In the genomic region with DNA sequence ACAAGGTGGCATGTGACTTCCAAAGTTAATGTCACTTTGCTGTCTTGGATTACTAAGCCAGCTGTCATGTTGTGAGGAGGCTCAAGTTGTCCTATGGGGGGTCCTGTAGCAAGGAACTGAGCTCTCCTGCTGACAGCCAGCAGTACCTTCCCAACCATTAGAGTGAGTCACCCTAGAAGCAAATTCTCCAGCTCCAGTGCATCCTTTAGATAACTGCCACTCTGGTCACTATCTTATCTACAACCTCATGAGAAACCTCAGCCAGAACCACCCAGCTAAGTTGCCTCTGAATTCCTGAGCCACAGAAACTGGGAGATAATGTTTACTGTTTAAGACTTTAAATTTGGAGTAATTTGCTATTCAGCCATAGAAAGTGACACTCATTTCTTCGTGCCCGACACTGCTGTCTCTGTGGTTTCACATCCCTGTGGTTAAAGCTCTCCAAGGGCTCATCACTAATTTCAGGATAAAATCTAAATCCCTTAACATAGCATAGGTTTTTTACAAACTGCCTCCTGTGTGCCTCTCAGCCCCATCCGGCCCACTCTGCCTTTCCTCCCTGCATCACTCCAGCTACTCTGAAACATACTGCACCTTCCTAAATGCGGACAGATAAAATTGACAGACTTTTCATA, we compare ENCODE assay signal across 1 cellular context.
A peak's percentile ranks its signal among the peaks of the same experiment; 100 is the strongest.
TF ChIP-seq lines count a peak whose summit lies in the region.

No MANE protein-coding gene starts in this region.

TF ChIP-seq in K562, 482 proteins besides CTCF, POLR2A, EP300 and RAD21 (continued from another document and continues in another):
- TF ChIP-seq, protein P1, sequence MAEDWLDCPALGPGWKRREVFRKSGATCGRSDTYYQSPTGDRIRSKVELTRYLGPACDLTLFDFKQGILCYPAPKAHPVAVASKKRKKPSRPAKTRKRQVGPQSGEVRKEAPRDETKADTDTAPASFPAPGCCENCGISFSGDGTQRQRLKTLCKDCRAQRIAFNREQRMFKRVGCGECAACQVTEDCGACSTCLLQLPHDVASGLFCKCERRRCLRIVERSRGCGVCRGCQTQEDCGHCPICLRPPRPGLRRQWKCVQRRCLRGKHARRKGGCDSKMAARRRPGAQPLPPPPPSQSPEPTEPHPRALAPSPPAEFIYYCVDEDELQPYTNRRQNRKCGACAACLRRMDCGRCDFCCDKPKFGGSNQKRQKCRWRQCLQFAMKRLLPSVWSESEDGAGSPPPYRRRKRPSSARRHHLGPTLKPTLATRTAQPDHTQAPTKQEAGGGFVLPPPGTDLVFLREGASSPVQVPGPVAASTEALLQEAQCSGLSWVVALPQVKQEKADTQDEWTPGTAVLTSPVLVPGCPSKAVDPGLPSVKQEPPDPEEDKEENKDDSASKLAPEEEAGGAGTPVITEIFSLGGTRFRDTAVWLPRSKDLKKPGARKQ (CRISPR knock-in tag; IDR thresholded peaks at IDR 0.05): no peak
- TF ChIP-seq ZNF695 (CRISPR knock-in tag; IDR thresholded peaks at IDR 0.05): no peak
- TF ChIP-seq, protein P2, sequence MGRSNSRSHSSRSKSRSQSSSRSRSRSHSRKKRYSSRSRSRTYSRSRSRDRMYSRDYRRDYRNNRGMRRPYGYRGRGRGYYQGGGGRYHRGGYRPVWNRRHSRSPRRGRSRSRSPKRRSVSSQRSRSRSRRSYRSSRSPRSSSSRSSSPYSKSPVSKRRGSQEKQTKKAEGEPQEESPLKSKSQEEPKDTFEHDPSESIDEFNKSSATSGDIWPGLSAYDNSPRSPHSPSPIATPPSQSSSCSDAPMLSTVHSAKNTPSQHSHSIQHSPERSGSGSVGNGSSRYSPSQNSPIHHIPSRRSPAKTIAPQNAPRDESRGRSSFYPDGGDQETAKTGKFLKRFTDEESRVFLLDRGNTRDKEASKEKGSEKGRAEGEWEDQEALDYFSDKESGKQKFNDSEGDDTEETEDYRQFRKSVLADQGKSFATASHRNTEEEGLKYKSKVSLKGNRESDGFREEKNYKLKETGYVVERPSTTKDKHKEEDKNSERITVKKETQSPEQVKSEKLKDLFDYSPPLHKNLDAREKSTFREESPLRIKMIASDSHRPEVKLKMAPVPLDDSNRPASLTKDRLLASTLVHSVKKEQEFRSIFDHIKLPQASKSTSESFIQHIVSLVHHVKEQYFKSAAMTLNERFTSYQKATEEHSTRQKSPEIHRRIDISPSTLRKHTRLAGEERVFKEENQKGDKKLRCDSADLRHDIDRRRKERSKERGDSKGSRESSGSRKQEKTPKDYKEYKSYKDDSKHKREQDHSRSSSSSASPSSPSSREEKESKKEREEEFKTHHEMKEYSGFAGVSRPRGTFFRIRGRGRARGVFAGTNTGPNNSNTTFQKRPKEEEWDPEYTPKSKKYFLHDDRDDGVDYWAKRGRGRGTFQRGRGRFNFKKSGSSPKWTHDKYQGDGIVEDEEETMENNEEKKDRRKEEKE (IDR thresholded peaks at IDR 0.05; ENCODE audit: borderline replicate concordance in 1 of 2, control insufficient read depth in 1 of 2, low read depth in 2 of 2, low read length in 1 of 2): 0 out of 4 replicates have a peak, but pooled peaks of 1 of the 2 experiments have one; percentile 65
- TF ChIP-seq ZNF717 (CRISPR knock-in tag; IDR thresholded peaks at IDR 0.05): no peak
- TF ChIP-seq RNF2 (IDR thresholded peaks at IDR 0.05): peak; percentile 57; the same call in 1 of the 2 replicates
- TF ChIP-seq, protein P3, sequence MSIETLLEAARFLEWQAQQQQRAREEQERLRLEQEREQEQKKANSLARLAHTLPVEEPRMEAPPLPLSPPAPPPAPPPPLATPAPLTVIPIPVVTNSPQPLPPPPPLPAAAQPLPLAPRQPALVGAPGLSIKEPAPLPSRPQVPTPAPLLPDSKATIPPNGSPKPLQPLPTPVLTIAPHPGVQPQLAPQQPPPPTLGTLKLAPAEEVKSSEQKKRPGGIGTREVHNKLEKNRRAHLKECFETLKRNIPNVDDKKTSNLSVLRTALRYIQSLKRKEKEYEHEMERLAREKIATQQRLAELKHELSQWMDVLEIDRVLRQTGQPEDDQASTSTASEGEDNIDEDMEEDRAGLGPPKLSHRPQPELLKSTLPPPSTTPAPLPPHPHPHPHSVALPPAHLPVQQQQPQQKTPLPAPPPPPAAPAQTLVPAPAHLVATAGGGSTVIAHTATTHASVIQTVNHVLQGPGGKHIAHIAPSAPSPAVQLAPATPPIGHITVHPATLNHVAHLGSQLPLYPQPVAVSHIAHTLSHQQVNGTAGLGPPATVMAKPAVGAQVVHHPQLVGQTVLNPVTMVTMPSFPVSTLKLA (conservative IDR thresholded peaks at IDR 0.05): peak in 1 of 2 experiments; percentile 72; a peak in 3 of 4 replicates
- no peak for TF ChIP-seq LARP7 (IDR thresholded peaks at IDR 0.05)
- TF ChIP-seq, protein P4, sequence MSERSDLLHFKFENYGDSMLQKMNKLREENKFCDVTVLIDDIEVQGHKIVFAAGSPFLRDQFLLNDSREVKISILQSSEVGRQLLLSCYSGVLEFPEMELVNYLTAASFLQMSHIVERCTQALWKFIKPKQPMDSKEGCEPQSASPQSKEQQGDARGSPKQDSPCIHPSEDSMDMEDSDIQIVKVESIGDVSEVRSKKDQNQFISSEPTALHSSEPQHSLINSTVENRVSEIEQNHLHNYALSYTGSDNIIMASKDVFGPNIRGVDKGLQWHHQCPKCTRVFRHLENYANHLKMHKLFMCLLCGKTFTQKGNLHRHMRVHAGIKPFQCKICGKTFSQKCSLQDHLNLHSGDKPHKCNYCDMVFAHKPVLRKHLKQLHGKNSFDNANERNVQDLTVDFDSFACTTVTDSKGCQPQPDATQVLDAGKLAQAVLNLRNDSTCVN (CRISPR knock-in tag; IDR thresholded peaks at IDR 0.05): no peak
- TF ChIP-seq SMC3 (conservative IDR thresholded peaks at IDR 0.05; ENCODE audit: insufficient read depth, low read depth, low read length): no peak
- TF ChIP-seq, protein P5, sequence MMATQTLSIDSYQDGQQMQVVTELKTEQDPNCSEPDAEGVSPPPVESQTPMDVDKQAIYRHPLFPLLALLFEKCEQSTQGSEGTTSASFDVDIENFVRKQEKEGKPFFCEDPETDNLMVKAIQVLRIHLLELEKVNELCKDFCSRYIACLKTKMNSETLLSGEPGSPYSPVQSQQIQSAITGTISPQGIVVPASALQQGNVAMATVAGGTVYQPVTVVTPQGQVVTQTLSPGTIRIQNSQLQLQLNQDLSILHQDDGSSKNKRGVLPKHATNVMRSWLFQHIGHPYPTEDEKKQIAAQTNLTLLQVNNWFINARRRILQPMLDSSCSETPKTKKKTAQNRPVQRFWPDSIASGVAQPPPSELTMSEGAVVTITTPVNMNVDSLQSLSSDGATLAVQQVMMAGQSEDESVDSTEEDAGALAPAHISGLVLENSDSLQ (IDR thresholded peaks at IDR 0.05): peak; percentile 77
- no peak for TF ChIP-seq MEF2D (tag; conservative IDR thresholded peaks at IDR 0.05; ENCODE audit: low read depth)
- TF ChIP-seq HDAC3 (IDR thresholded peaks at IDR 0.05; ENCODE audit: borderline replicate concordance, partially characterized antibody): peak; percentile 73
- TF ChIP-seq, protein P6, sequence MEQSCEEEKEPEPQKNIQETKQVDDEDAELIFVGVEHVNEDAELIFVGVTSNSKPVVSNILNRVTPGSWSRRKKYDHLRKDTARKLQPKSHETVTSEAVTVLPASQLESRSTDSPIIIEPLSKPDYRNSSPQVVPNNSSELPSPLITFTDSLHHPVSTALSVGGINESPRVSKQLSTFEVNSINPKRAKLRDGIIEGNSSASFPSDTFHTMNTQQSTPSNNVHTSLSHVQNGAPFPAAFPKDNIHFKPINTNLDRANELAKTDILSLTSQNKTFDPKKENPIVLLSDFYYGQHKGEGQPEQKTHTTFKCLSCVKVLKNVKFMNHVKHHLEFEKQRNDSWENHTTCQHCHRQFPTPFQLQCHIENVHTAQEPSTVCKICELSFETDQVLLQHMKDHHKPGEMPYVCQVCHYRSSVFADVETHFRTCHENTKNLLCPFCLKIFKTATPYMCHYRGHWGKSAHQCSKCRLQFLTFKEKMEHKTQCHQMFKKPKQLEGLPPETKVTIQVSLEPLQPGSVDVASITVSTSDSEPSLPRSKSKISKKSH (CRISPR knock-in tag; IDR thresholded peaks at IDR 0.05): no peak
- TF ChIP-seq, protein P7, sequence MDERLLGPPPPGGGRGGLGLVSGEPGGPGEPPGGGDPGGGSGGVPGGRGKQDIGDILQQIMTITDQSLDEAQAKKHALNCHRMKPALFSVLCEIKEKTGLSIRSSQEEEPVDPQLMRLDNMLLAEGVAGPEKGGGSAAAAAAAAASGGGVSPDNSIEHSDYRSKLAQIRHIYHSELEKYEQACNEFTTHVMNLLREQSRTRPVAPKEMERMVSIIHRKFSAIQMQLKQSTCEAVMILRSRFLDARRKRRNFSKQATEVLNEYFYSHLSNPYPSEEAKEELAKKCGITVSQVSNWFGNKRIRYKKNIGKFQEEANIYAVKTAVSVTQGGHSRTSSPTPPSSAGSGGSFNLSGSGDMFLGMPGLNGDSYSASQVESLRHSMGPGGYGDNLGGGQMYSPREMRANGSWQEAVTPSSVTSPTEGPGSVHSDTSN (CRISPR knock-in tag; IDR thresholded peaks at IDR 0.05; ENCODE audit: low read depth): no peak
- TF ChIP-seq, protein P7 (tag; conservative IDR thresholded peaks at IDR 0.05; ENCODE audit: low read depth): peak; percentile 47; the same call in 1 of the 2 replicates
- TF ChIP-seq HEY1 (CRISPR knock-in tag; IDR thresholded peaks at IDR 0.05; ENCODE audit: borderline replicate concordance): no peak
- no peak for TF ChIP-seq YY1 (IDR thresholded peaks at IDR 0.05; ENCODE audit: borderline replicate concordance in 1 of 3, control insufficient read depth in 1 of 3, extremely low read depth in 1 of 3, insufficient read depth in 3 of 3, insufficient read length in 1 of 3, insufficient replicate concordance in 2 of 3, low read depth in 1 of 3, low read length in 2 of 3)
- TF ChIP-seq, protein P8, sequence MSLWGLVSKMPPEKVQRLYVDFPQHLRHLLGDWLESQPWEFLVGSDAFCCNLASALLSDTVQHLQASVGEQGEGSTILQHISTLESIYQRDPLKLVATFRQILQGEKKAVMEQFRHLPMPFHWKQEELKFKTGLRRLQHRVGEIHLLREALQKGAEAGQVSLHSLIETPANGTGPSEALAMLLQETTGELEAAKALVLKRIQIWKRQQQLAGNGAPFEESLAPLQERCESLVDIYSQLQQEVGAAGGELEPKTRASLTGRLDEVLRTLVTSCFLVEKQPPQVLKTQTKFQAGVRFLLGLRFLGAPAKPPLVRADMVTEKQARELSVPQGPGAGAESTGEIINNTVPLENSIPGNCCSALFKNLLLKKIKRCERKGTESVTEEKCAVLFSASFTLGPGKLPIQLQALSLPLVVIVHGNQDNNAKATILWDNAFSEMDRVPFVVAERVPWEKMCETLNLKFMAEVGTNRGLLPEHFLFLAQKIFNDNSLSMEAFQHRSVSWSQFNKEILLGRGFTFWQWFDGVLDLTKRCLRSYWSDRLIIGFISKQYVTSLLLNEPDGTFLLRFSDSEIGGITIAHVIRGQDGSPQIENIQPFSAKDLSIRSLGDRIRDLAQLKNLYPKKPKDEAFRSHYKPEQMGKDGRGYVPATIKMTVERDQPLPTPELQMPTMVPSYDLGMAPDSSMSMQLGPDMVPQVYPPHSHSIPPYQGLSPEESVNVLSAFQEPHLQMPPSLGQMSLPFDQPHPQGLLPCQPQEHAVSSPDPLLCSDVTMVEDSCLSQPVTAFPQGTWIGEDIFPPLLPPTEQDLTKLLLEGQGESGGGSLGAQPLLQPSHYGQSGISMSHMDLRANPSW (CRISPR knock-in tag; IDR thresholded peaks at IDR 0.05): no peak
- no peak for TF ChIP-seq SNIP1 (IDR thresholded peaks at IDR 0.05; ENCODE audit: low read depth)
- TF ChIP-seq TGIF2 (CRISPR knock-in tag; IDR thresholded peaks at IDR 0.05): no peak
- peak; percentile 99 for TF ChIP-seq ZNF766 (CRISPR knock-in tag; conservative IDR thresholded peaks at IDR 0.05)
- no peak for TF ChIP-seq KAT8 (IDR thresholded peaks at IDR 0.05; ENCODE audit: low read depth)
- TF ChIP-seq, protein P9, sequence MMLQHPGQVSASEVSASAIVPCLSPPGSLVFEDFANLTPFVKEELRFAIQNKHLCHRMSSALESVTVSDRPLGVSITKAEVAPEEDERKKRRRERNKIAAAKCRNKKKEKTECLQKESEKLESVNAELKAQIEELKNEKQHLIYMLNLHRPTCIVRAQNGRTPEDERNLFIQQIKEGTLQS (IDR thresholded peaks at IDR 0.05): peak; percentile 91
- TF ChIP-seq, protein P9 (CRISPR knock-in tag; conservative IDR thresholded peaks at IDR 0.05): peak; percentile 84
- TF ChIP-seq SMARCB1 (IDR thresholded peaks at IDR 0.05; ENCODE audit: insufficient read length, low read depth): no peak
- no peak for TF ChIP-seq ZNF41 (CRISPR knock-in tag; conservative IDR thresholded peaks at IDR 0.05)
- peak; percentile 22; the same call in 1 of the 2 replicates for TF ChIP-seq NFE2 (IDR thresholded peaks at IDR 0.05; ENCODE audit: low read depth)
- TF ChIP-seq YBX1 (IDR thresholded peaks at IDR 0.05): no peak
- no peak for TF ChIP-seq SIN3A (IDR thresholded peaks at IDR 0.05; ENCODE audit: borderline replicate concordance in 2 of 2, control insufficient read depth in 1 of 2, low read depth in 2 of 2, low read length in 2 of 2)
- no peak for TF ChIP-seq NFRKB (IDR thresholded peaks at IDR 0.05; ENCODE audit: low read depth)
- no peak for TF ChIP-seq ZNF3 (CRISPR knock-in tag; IDR thresholded peaks at IDR 0.05)
